9 cellular contexts compared by ENCODE assay signal in the genomic region with DNA sequence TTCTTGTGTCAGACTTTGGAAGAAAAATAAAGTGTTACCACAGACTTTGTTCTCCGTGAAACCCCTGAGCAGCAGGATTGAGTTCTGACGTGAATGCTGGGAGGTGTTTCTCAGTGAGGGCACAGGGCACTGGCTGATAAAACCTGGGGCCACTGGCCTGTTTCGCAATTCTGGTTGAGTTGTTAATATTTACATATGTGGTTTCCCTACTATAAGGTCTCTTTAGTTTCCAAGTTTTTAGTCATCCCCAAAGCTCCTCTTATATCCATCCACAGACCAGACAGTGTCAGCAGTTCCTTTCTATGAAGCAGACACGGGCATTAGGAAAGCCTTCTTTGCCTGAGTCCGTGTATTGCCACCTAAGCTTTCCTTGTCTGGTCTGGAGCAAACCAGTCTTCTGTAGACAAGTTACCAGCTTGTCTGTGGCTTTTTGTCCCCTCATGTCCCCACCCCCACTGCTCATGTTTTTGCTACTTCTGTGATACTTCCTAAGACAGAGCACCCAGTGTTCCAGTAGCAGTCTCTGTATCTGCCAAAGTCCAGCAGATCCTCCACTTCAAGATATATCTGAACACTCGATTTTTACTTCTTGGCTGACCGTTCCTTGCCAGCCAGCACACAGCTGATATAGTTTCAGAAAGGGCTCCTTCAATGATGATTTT. TPM values are rescaled to one million over a fixed set of nuclear protein-coding genes. Genes with fewer than 3 reads are reported as not detected.
DNase-seq lines count a peak whose midpoint lies in the region; ATAC-seq, FAIRE-seq and TF ChIP-seq lines count a peak whose summit lies in the region.
"Had no signal": no experiment of that assay in that cellular context is flagged by ENCODE, and none has a peak within 500 bp of the region (broad histone marks: within the 10 kb centered on the region; RNA-seq: fewer than 3 reads in every experiment).

No MANE protein-coding gene starts in this region.

- peaks cover 75% of the 10 kb centered on the region for H3K36me3 ChIP-seq in suprapubic skin

- H3K27me3 ChIP-seq in suprapubic skin: no peaks in the 10 kb centered on the region

- no peaks in the 10 kb centered on the region for H3K9me3 ChIP-seq in A549
- no peaks in the 10 kb centered on the region for H3K9me3 ChIP-seq in suprapubic skin

- H3K27ac Mint-ChIP-seq in WTC11: no peak overlapping the region

- no peaks in the 10 kb centered on the region for H3K4me1 Mint-ChIP-seq in WTC11

- H3K9me3 Mint-ChIP-seq in WTC11: no peaks in the 10 kb centered on the region

- H3K4me1 ChIP-seq in A549 (peaks cover 23% of the 10 kb centered on the region), suprapubic skin (no peaks in the 10 kb centered on the region)

- TF ChIP-seq EP300 in A549 (IDR thresholded peaks at IDR 0.05) (no peak), suprapubic skin (IDR thresholded peaks at IDR 0.05) (no peak)

- TF ChIP-seq RAD21 in A549 (conservative IDR thresholded peaks at IDR 0.05 in 1 of 2, IDR thresholded peaks at IDR 0.05 in 1 of 2): no peak

- POLR2A ChIA-PET in A549 (lab: Yijun Ruan, JAX) (no interaction called here), WTC11 (lab: Charles Lee) (no interaction called here)

- H3K36me3 Mint-ChIP-seq in WTC11: peaks cover 25% of the 10 kb centered on the region

- WGBS in A549 (ENCODE audit: missing lambda C conversion rate): 45% methylated on average over 7 of the region's 7 CpGs
- WGBS in suprapubic skin: 82% methylated on average over 7 of the region's 7 CpGs

- CTCF ChIA-PET in A549 (lab: Yijun Ruan, JAX): interaction anchor here (0.8 to 15.8 kb wide), 5 partner anchors 28 to 155 kb away, joined by 3 to 159 read pairs (median 3); a partner anchor contains a TSS
- CTCF ChIA-PET in WTC11 (lab: Charles Lee): interaction anchor here (2.6 kb wide), 1 partner anchor 48 kb away, joined by 10 read pairs; no protein-coding TSS in a partner anchor

- TF ChIP-seq POLR2A in A549 (IDR thresholded peaks at IDR 0.05; ENCODE audit: low read length): no peak
- no peak for TF ChIP-seq POLR2A in suprapubic skin (IDR thresholded peaks at IDR 0.05)

- no peaks in the 10 kb centered on the region for H3K27me3 Mint-ChIP-seq in WTC11 (ENCODE audit: low read depth)

- H3K4me3 Mint-ChIP-seq in WTC11: no peak overlapping the region

- ATAC-seq in A549 (peak; percentile 70 to 77), WTC11 (no peak), HG03135 (IDR thresholded peaks at IDR 0.05; ENCODE audit: unreplicated experiment) (no peak)

- H3K4me3 ChIP-seq in A549 (no peak overlapping the region), suprapubic skin (no peak overlapping the region)

- peak in 1 of 2 experiments; percentile 28 for DNase-seq in A549 (ENCODE audit: low read depth in 1 of 2, low spot score in 1 of 2)
- DNase-seq in H4 (ENCODE audit: low spot score): peak; percentile 64
- no peak for DNase-seq in WTC11 (ENCODE audit: low spot score)
- peak; percentile 87 for DNase-seq in kidney glomerular epithelial cell (lab: John Stamatoyannopoulos, UW)
- DNase-seq in suprapubic skin (ENCODE audit: low spot score in 2 of 2): no peak
- no peak for DNase-seq in stimulated activated CD4-positive, alpha-beta T cell treated with anti-CD3 and anti-CD28 coated beads, Interleukin-2, amount 100 ng/mL, for 24 hours
- DNase-seq in AG20443 (ENCODE audit: low spot score): no peak
- DNase-seq: NCI-H2029 had no signal

- H3K4me2 ChIP-seq in A549: peak overlapping the region; percentile 65

- H3K27ac ChIP-seq in A549 (peak overlapping the region; percentile 58 to 77; a peak in 5 of 6 replicates), suprapubic skin (no peak overlapping the region)

- FAIRE-seq in A549 (lab: Jason Lieb, UNC): no peak

- TF ChIP-seq CTCF in A549 (IDR thresholded peaks at IDR 0.05): no peak
- TF ChIP-seq CTCF in WTC11 (IDR thresholded peaks at IDR 0.05): no peak
- no peak for TF ChIP-seq CTCF in suprapubic skin (IDR thresholded peaks at IDR 0.05)

TF ChIP-seq in A549, 52 proteins besides CTCF, POLR2A, EP300 and RAD21:
- TF ChIP-seq CEBPB (IDR thresholded peaks at IDR 0.05) (peak; percentile 86 to 88), JUN (IDR thresholded peaks at IDR 0.05) (0 out of 5 replicates have a peak, but pooled peaks of 1 of the 2 experiments have one; percentile 24)
- TF ChIP-seq, protein P1, sequence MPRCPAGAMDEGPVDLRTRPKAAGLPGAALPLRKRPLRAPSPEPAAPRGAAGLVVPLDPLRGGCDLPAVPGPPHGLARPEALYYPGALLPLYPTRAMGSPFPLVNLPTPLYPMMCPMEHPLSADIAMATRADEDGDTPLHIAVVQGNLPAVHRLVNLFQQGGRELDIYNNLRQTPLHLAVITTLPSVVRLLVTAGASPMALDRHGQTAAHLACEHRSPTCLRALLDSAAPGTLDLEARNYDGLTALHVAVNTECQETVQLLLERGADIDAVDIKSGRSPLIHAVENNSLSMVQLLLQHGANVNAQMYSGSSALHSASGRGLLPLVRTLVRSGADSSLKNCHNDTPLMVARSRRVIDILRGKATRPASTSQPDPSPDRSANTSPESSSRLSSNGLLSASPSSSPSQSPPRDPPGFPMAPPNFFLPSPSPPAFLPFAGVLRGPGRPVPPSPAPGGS (IDR thresholded peaks at IDR 0.05): no peak
TF ChIP-seq in A549: peak in this region for 2.

TF ChIP-seq in WTC11, 78 proteins besides CTCF, POLR2A, EP300 and RAD21:
- TF ChIP-seq, protein P2, sequence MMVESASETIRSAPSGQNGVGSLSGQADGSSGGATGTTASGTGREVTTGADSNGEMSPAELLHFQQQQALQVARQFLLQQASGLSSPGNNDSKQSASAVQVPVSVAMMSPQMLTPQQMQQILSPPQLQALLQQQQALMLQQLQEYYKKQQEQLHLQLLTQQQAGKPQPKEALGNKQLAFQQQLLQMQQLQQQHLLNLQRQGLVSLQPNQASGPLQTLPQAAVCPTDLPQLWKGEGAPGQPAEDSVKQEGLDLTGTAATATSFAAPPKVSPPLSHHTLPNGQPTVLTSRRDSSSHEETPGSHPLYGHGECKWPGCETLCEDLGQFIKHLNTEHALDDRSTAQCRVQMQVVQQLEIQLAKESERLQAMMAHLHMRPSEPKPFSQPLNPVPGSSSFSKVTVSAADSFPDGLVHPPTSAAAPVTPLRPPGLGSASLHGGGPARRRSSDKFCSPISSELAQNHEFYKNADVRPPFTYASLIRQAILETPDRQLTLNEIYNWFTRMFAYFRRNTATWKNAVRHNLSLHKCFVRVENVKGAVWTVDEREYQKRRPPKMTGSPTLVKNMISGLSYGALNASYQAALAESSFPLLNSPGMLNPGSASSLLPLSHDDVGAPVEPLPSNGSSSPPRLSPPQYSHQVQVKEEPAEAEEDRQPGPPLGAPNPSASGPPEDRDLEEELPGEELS (CRISPR knock-in tag; IDR thresholded peaks at IDR 0.05): no peak
- TF ChIP-seq CREM (CRISPR knock-in tag; IDR thresholded peaks at IDR 0.05): no peak
- TF ChIP-seq, protein P3, sequence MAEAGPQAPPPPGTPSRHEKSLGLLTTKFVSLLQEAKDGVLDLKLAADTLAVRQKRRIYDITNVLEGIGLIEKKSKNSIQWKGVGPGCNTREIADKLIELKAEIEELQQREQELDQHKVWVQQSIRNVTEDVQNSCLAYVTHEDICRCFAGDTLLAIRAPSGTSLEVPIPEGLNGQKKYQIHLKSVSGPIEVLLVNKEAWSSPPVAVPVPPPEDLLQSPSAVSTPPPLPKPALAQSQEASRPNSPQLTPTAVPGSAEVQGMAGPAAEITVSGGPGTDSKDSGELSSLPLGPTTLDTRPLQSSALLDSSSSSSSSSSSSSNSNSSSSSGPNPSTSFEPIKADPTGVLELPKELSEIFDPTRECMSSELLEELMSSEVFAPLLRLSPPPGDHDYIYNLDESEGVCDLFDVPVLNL (CRISPR knock-in tag; IDR thresholded peaks at IDR 0.05; ENCODE audit: borderline replicate concordance, low read depth): no peak
- TF ChIP-seq ZNF121 (CRISPR knock-in tag; IDR thresholded peaks at IDR 0.05): no peak
- no peak for TF ChIP-seq JUN (CRISPR knock-in tag; IDR thresholded peaks at IDR 0.05)
- peak; percentile 59; the same call in 1 of the 2 replicates for TF ChIP-seq GABPB1 (CRISPR knock-in tag; IDR thresholded peaks at IDR 0.05)
- no peak for TF ChIP-seq FOXP1 (CRISPR knock-in tag; IDR thresholded peaks at IDR 0.05; ENCODE audit: borderline replicate concordance)
TF ChIP-seq in WTC11: peak in this region for 1.

RNA-seq across cellular contexts. Expression of a gene that starts 42.0 kb away (rescaled TPM):
- polyA plus RNA-seq in A549 (2011; rRNA removed): 40.2 and 41.0 TPM in 2 replicates
- polyA plus RNA-seq in A549 (2012; cell fraction: cytosol; rRNA removed): 13.9 and 16.1 TPM in 2 replicates
- polyA plus RNA-seq in A549 (2012; cell fraction: nucleus; rRNA removed): 14.8 and 19.7 TPM in 2 replicates
- polyA plus RNA-seq in A549 (2017; fragmentation: RNase III; extraction: RNeasy Plus Mini Kit Qiagen cat#74134 plus additional on column Dnase treatment): 30.4 to 33.4 TPM (median 32.2 TPM) in 3 replicates
- 30.8 and 38.3 TPM in 2 replicates for polyA minus RNA-seq in A549 (2011; rRNA and poly(A)+ RNA removed)
- 20.9 and 25.5 TPM in 2 replicates for total RNA-seq in H4 (2014; rRNA removed; shearing (Covaris generic))
- total RNA-seq in WTC11 (2021): 40.2 to 44.8 TPM (median 44.5 TPM) in 3 replicates
- 10 to 100 TPM; 18.2 to 25.1 (median 19.9) TPM for total RNA-seq in suprapubic skin

Comparison
In these comparisons a context has a peak if more than half of its experiments do, and no peak if none do; other contexts are left out.
1. ATAC-seq: peak in A549 (2 of 2); none in WTC11 (single experiment) and HG03135 (single experiment).
2. DNase-seq: peak in H4 (single experiment) and kidney glomerular epithelial cell (single experiment); none in WTC11 (single experiment), suprapubic skin (0 of 2), stimulated activated CD4-positive, alpha-beta T cell treated with anti-CD3 and anti-CD28 coated beads, Interleukin-2, amount 100 ng/mL, for 24 hours (0 of 2) and AG20443 (single experiment).